ENCODE assay signal across 23 cellular contexts in the genomic region with DNA sequence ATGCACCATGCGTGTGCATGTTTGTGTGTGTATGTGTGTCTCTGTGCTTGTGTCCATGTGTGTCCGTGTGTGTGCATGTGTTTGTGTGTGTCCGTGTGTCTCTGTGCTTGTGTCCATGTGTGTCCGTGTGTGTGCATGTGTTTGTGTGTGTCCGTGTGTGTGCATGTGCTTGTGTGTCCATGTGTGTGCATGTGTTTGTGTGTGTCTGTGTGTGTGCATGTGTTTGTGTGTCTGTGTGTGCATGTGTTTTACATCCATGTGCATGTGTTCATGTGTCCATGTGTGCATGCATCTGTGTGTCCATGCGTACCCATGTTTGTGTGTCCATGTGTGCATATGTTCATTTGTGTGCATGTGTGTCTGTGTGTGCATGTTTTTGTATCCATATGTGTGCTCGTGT.
A peak's percentile ranks its signal among the peaks of the same experiment; 100 is the strongest.
DNase-seq lines count a peak whose midpoint lies in the region; ATAC-seq, FAIRE-seq and TF ChIP-seq lines count a peak whose summit lies in the region.
"Had no signal": no experiment of that assay in that cellular context is flagged by ENCODE, and none has a peak within 500 bp of the region (broad histone marks: within the 10 kb centered on the region; RNA-seq: fewer than 3 reads in every experiment).

No MANE protein-coding gene starts in this region.

- H3K79me2 ChIP-seq in K562 (ENCODE audit: control insufficient read depth, insufficient read depth, low read length) (no peaks in the 10 kb centered on the region), MM.1S (ENCODE audit: low read length) (no peaks in the 10 kb centered on the region)

- no peaks in the 10 kb centered on the region for H3K9me2 ChIP-seq in MM.1S (replicated peaks; ENCODE audit: insufficient read depth, low read length)

- DNase-seq in Caco-2 (no peak), K562 (ENCODE audit: extremely low read depth in 1 of 4, low spot score in 3 of 4) (no peak), HT-29 (ENCODE audit: low spot score) (no peak), erythroblast (lab: John Stamatoyannopoulos, UW) (no peak), MM.1S (no peak)
- no peak for DNase-seq in naive thymus-derived CD4-positive, alpha-beta T cell
- DNase-seq in activated CD8-positive, alpha-beta memory T cell treated with anti-CD3 and anti-CD28 coated beads, Interleukin-2, amount 50 U/mL, for 48 hours = no peak
- DNase-seq: CD4-positive, CD25-positive, alpha-beta regulatory T cell; COR-L47; DMS 273 treated with DMSO at 0.1 percent for 48 hours; Karpas-422; NCI-H1417; NCI-H1694 treated with DMSO at 0.1 percent for 48 hours; NCI-H2081 treated with DMSO at 0.1 percent for 48 hours; NCI-H2171 treated with DMSO at 0.1 percent for 48 hours; NCI-H446 treated with DMSO at 0.1 percent for 48 hours; NCI-H526 treated with DMSO at 0.1 percent for 48 hours; OCI-M1; SJCRH30 had no signal

- TF ChIP-seq CTCF in Caco-2 (IDR thresholded peaks at IDR 0.05; ENCODE audit: insufficient read depth in 1 of 2, low read depth in 1 of 2, low read length in 1 of 2, severe bottlenecking in 1 of 2, unreplicated experiment in 1 of 2) = no peak
- no peak for TF ChIP-seq CTCF in HEK293 (tag by site-specific recombination; IDR thresholded peaks at IDR 0.05)
- TF ChIP-seq CTCF in K562 (IDR thresholded peaks at IDR 0.05 in 2 of 3, conservative IDR thresholded peaks at IDR 0.05 in 1 of 3; ENCODE audit: insufficient read depth in 2 of 3, low read depth in 1 of 3, low read length in 3 of 3) = no peak
- TF ChIP-seq CTCF in MM.1S (IDR thresholded peaks at IDR 0.05; ENCODE audit: low read length) = no peak

- no peak for TF ChIP-seq EP300 in K562 (IDR thresholded peaks at IDR 0.05; ENCODE audit: low read length)

- peaks cover 18% of the 10 kb centered on the region; the same call in 1 of the 2 replicates for H3K4me1 ChIP-seq in Caco-2
- no peaks in the 10 kb centered on the region for H3K4me1 ChIP-seq in HEK293 (ENCODE audit: control insufficient read depth, insufficient read depth, low read length)
- H3K4me1 ChIP-seq in K562 (replicated peaks in 1 of 2; ENCODE audit: control insufficient read depth in 2 of 2, insufficient read depth in 2 of 2, low read length in 2 of 2) = no peaks in the 10 kb centered on the region; a peak in 1 of 5 replicates
- peaks cover 46 to 51% of the 10 kb centered on the region in 2 donors for H3K4me1 ChIP-seq in naive thymus-derived CD4-positive, alpha-beta T cell (ENCODE audit: control insufficient read depth in 2 of 2, insufficient read depth in 2 of 2, low read length in 2 of 2)
- peaks cover 25% of the 10 kb centered on the region for H3K4me1 ChIP-seq in MM.1S (ENCODE audit: low read length)

- H4K20me1 ChIP-seq in K562 (replicated peaks; ENCODE audit: control insufficient read depth, insufficient read depth, low read length) (no peaks in the 10 kb centered on the region), MM.1S (ENCODE audit: insufficient read depth, low read length) (no peaks in the 10 kb centered on the region)

- peaks cover 15% of the 10 kb centered on the region for H3F3A ChIP-seq in MM.1S (ENCODE audit: insufficient read depth, low read length)

- FAIRE-seq in K562 (lab: Jason Lieb, UNC) = peak; percentile 15
- FAIRE-seq: GM19239, H54, RCC 7860 had no signal

- no peak overlapping the region for H3K9ac ChIP-seq in K562 (ENCODE audit: insufficient read depth in 1 of 2, low read depth in 2 of 2, low read length in 2 of 2)
- H3K9ac ChIP-seq in MM.1S (ENCODE audit: low read length) = no peak overlapping the region

- no peaks in the 10 kb centered on the region for H3K9me1 ChIP-seq in K562 (ENCODE audit: control insufficient read depth, insufficient read depth, low read length)

- no peak overlapping the region for H3K4me3 Mint-ChIP-seq in Caco-2 (ENCODE audit: unreplicated experiment)
- no peak overlapping the region for H3K4me3 Mint-ChIP-seq in naive thymus-derived CD4-positive, alpha-beta T cell

- H3K4me2 ChIP-seq in K562 (ENCODE audit: insufficient read depth, low read length) (no peak overlapping the region; the same call in 1 of the 2 replicates), MM.1S (ENCODE audit: low read depth, low read length) (no peak overlapping the region)

- no peak for TF ChIP-seq RAD21 in K562 (CRISPR knock-in tag; conservative IDR thresholded peaks at IDR 0.05 in 1 of 2, IDR thresholded peaks at IDR 0.05 in 1 of 2)

- BruUV-seq in Caco-2 (replicated peaks; lab: Mats Ljungman, UMichigan) (no TSS peak), K562 (replicated peaks; lab: Mats Ljungman, UMichigan) (TSS peak; percentile 66)

- TF ChIP-seq POLR2A in K562 (conservative IDR thresholded peaks at IDR 0.05) = no peak
- no peak for TF ChIP-seq POLR2A in erythroblast (IDR thresholded peaks at IDR 0.05; ENCODE audit: low read length)

- no peaks in the 10 kb centered on the region for H3K27me3 ChIP-seq in Caco-2 (replicated peaks; ENCODE audit: control insufficient read depth, insufficient read depth, low read length)
- H3K27me3 ChIP-seq in K562 (ENCODE audit: control insufficient read depth in 2 of 2, insufficient read depth in 2 of 2, low read length in 2 of 2) = peaks cover 3 to 22% of the 10 kb centered on the region in 2 experiments; a peak in 3 of 5 replicates
- H3K27me3 ChIP-seq in naive thymus-derived CD4-positive, alpha-beta T cell (ENCODE audit: control insufficient read depth in 2 of 2, insufficient read depth in 2 of 2, low read length in 2 of 2) = no peaks in the 10 kb centered on the region
- no peaks in the 10 kb centered on the region for H3K27me3 ChIP-seq in MM.1S (replicated peaks; ENCODE audit: insufficient read depth, low read length)
- H3K27me3 ChIP-seq: SJCRH30 had no signal

- peaks cover 12% of the 10 kb centered on the region for H3K4me1 Mint-ChIP-seq in Caco-2 (ENCODE audit: low read depth, unreplicated experiment)
- peaks cover 54 to 65% (median 64%) of the 10 kb centered on the region in 7 donors for H3K4me1 Mint-ChIP-seq in naive thymus-derived CD4-positive, alpha-beta T cell

- no peaks in the 10 kb centered on the region for H3K36me3 Mint-ChIP-seq in Caco-2 (ENCODE audit: insufficient read depth, unreplicated experiment)
- peaks cover 0 to under 1% (median 0%) of the 10 kb centered on the region in 5 donors for H3K36me3 Mint-ChIP-seq in naive thymus-derived CD4-positive, alpha-beta T cell
- H3K36me3 Mint-ChIP-seq: CD4-positive, CD25-positive, alpha-beta regulatory T cell had no signal

- no peak for ATAC-seq in K562
- ATAC-seq in naive thymus-derived CD4-positive, alpha-beta T cell = no peak

- 17% methylated on average over 7 of the region's 7 CpGs for WGBS in K562 (ENCODE audit: insufficient coverage, low coverage, missing lambda C conversion rate)

- intact Hi-C loops in Caco-2 (cut with micrococcal nuclease; ENCODE audit: unreplicated experiment) = loop anchor here (10.0 kb wide), 1 partner anchor 167 kb away; no protein-coding TSS in a partner anchor
- intact Hi-C loops in K562 (cut with micrococcal nuclease) = no loop called here
- intact Hi-C loops in naive thymus-derived CD4-positive, alpha-beta T cell (cut with micrococcal nuclease) = loop anchor here in 1 of 2 donors (10.0 kb wide), 1 partner anchor 383 kb away; no protein-coding TSS in a partner anchor

- peak overlapping the region; percentile 49 for H3K27ac Mint-ChIP-seq in Caco-2 (ENCODE audit: unreplicated experiment)
- H3K27ac Mint-ChIP-seq in naive thymus-derived CD4-positive, alpha-beta T cell = peak overlapping the region in 6 of 9 donors; percentile 33 to 100 (median 54)

- in situ Hi-C loops in K562 (cut with MboI) = no loop called here

- H3K4me3 ChIP-seq in Caco-2 (ENCODE audit: low read depth, low read length) (no peak overlapping the region), HEK293 (ENCODE audit: low read depth, low read length) (no peak overlapping the region), K562 (no peak overlapping the region), MM.1S (ENCODE audit: low read length) (no peak overlapping the region)
- no peak overlapping the region for H3K4me3 ChIP-seq in naive thymus-derived CD4-positive, alpha-beta T cell (ENCODE audit: low read length)
- H3K4me3 ChIP-seq: SJCRH30 had no signal

- H2AFZ ChIP-seq in K562 (ENCODE audit: low read depth, low read length) (no peak overlapping the region), MM.1S (ENCODE audit: low read length) (no peak overlapping the region)

- POLR2A ChIA-PET in Caco-2 (lab: Charles Lee) = no interaction called here
- POLR2A ChIA-PET in HEK293 (lab: Yijun Ruan, JAX) = no interaction called here
- POLR2A ChIA-PET in K562 (lab: Yijun Ruan, JAX) = no interaction called here
- POLR2A ChIA-PET in naive thymus-derived CD4-positive, alpha-beta T cell (lab: Charles Lee) = no interaction called here

- H3K36me3 ChIP-seq in Caco-2 (ENCODE audit: control insufficient read depth, insufficient read depth, low read length) (no peaks in the 10 kb centered on the region), HEK293 (ENCODE audit: control insufficient read depth in 2 of 2, insufficient read depth in 1 of 2, low read length in 2 of 2) (no peaks in the 10 kb centered on the region), K562 (ENCODE audit: control insufficient read depth, insufficient read depth, low read length) (no peaks in the 10 kb centered on the region), MM.1S (replicated peaks; ENCODE audit: insufficient read depth, low read length) (no peaks in the 10 kb centered on the region)
- H3K36me3 ChIP-seq in naive thymus-derived CD4-positive, alpha-beta T cell (ENCODE audit: control insufficient read depth in 2 of 3, insufficient read depth in 3 of 3, low read length in 3 of 3) = no peaks in the 10 kb centered on the region
- H3K36me3 ChIP-seq: SJCRH30 had no signal

- H3K27me3 Mint-ChIP-seq in Caco-2 (ENCODE audit: insufficient read depth, unreplicated experiment) = no peaks in the 10 kb centered on the region
- no peaks in the 10 kb centered on the region for H3K27me3 Mint-ChIP-seq in naive thymus-derived CD4-positive, alpha-beta T cell
- H3K27me3 Mint-ChIP-seq: CD4-positive, CD25-positive, alpha-beta regulatory T cell had no signal

- H3K9me3 Mint-ChIP-seq in Caco-2 (ENCODE audit: unreplicated experiment) = peaks cover 9% of the 10 kb centered on the region
- peaks cover 0 to 3% (median 0%) of the 10 kb centered on the region in 11 donors for H3K9me3 Mint-ChIP-seq in naive thymus-derived CD4-positive, alpha-beta T cell
- H3K9me3 Mint-ChIP-seq: CD4-positive, CD25-positive, alpha-beta regulatory T cell had no signal

- H3K27ac ChIP-seq in HEK293 (ENCODE audit: extremely low read depth, low read depth, low read length) = no peak overlapping the region
- no peak overlapping the region for H3K27ac ChIP-seq in K562 (ENCODE audit: extremely low read depth, low read depth, low read length)
- no peak overlapping the region for H3K27ac ChIP-seq in naive thymus-derived CD4-positive, alpha-beta T cell (ENCODE audit: low read depth, low read length)
- no peak overlapping the region for H3K27ac ChIP-seq in MM.1S (ENCODE audit: low read length)
- H3K27ac ChIP-seq: SJCRH30 had no signal

- CTCF ChIA-PET in Caco-2 (lab: Charles Lee) (no interaction called here), HEK293 (lab: Yijun Ruan, JAX) (no interaction called here), K562 (lab: Yijun Ruan, JAX; ENCODE audit: low intra/inter-chr PET ratio) (no interaction called here)
- CTCF ChIA-PET in naive thymus-derived CD4-positive, alpha-beta T cell (lab: Charles Lee) = interaction anchor here (0.8 kb wide), 1 partner anchor 13 kb away, joined by 3 read pairs; no protein-coding TSS in a partner anchor

- no peaks in the 10 kb centered on the region for H3K9me3 ChIP-seq in Caco-2
- H3K9me3 ChIP-seq in HEK293 (ENCODE audit: control insufficient read depth, insufficient read depth, low read depth, low read length) = no peaks in the 10 kb centered on the region
- 0 out of 2 replicates have a peak, but pooled peaks cover 5% of the 10 kb centered on the region for H3K9me3 ChIP-seq in K562 (replicated peaks; ENCODE audit: control insufficient read depth, insufficient read depth, low read depth, low read length)
- no peaks in the 10 kb centered on the region for H3K9me3 ChIP-seq in naive thymus-derived CD4-positive, alpha-beta T cell (ENCODE audit: control insufficient read depth in 2 of 3, low read length in 3 of 3)
- H3K9me3 ChIP-seq in MM.1S (replicated peaks; ENCODE audit: insufficient read depth, low read length) = no peaks in the 10 kb centered on the region
- H3K9me3 ChIP-seq: SJCRH30 had no signal
